11 cellular contexts compared by ENCODE assay signal in genomic region chr11:2302280-2302843, GRCh38. TPM values are rescaled to one million over a fixed set of nuclear protein-coding genes. Genes with fewer than 3 reads are reported as not detected.
DNase-seq lines count a peak whose midpoint lies in the region; ATAC-seq, FAIRE-seq and TF ChIP-seq lines count a peak whose summit lies in the region.
"Had no signal": no experiment of that assay in that cellular context is flagged by ENCODE, and none has a peak within 500 bp of the region (broad histone marks: within the 10 kb centered on the region; RNA-seq: fewer than 3 reads in every experiment).

No MANE protein-coding gene starts in this region.

- ATAC-seq in GM19463 (IDR thresholded peaks at IDR 0.05; ENCODE audit: unreplicated experiment) = peak; percentile 5
- no peak for ATAC-seq in HG03095 (IDR thresholded peaks at IDR 0.05; ENCODE audit: unreplicated experiment)
- ATAC-seq: psoas muscle had no signal

- no peak overlapping the region for H4K5ac ChIP-seq in H1 (ENCODE audit: insufficient read length, low read depth, low read length)

- no peak for TF ChIP-seq RAD21 in H1 (IDR thresholded peaks at IDR 0.05 in 1 of 2, conservative IDR thresholded peaks at IDR 0.05 in 1 of 2; ENCODE audit: low read depth in 2 of 2, low read length in 2 of 2)

- no peaks in the 10 kb centered on the region for H3K9me3 Mint-ChIP-seq in MCF 10A (ENCODE audit: unreplicated experiment)

- no peak overlapping the region for H3K14ac ChIP-seq in H1 (ENCODE audit: insufficient read length)

- H2AFZ ChIP-seq in H1 (ENCODE audit: low read length) = no peak overlapping the region

- TF ChIP-seq EP300 in H1 (IDR thresholded peaks at IDR 0.05; ENCODE audit: borderline replicate concordance in 1 of 2, low read depth in 2 of 2, low read length in 2 of 2) (no peak), sigmoid colon (IDR thresholded peaks at IDR 0.05) (no peak)

- H3K9me3 ChIP-seq in Peyer's patch = no peaks in the 10 kb centered on the region
- no peaks in the 10 kb centered on the region for H3K9me3 ChIP-seq in H1 (ENCODE audit: insufficient read depth in 2 of 2, low read depth in 1 of 2, low read length in 1 of 2)
- no peaks in the 10 kb centered on the region for H3K9me3 ChIP-seq in sigmoid colon
- H3K9me3 ChIP-seq: HAP-1, psoas muscle had no signal

- no peak overlapping the region for H4K91ac ChIP-seq in H1 (replicated peaks; ENCODE audit: insufficient read length, low read length)

- H3K27ac Mint-ChIP-seq in MCF 10A (ENCODE audit: low read depth, unreplicated experiment) = no peak overlapping the region

- peaks cover 7% of the 10 kb centered on the region for H3K4me1 Mint-ChIP-seq in MCF 10A (ENCODE audit: insufficient read depth, unreplicated experiment)

- no peak overlapping the region; a peak in 1 of 7 replicates for H3K9ac ChIP-seq in H1 (replicated peaks in 1 of 4; ENCODE audit: extremely low read depth in 1 of 4, low read depth in 3 of 4, low read length in 3 of 4)

- no peak overlapping the region for H2BK15ac ChIP-seq in H1 (ENCODE audit: low read length)

- no TSS peak for BruUV-seq in MCF 10A (replicated peaks; lab: Mats Ljungman, UMichigan)

- H3K23me2 ChIP-seq in H1 (ENCODE audit: low read depth, low read length) = no peaks in the 10 kb centered on the region

- peaks cover 0 to 45% (median 21%) of the 10 kb centered on the region in 4 donors for H3K4me1 ChIP-seq in Peyer's patch
- peaks cover 0 to 3% (median 0%) of the 10 kb centered on the region in 4 experiments; a peak in 1 of 7 replicates for H3K4me1 ChIP-seq in H1 (replicated peaks in 1 of 4; ENCODE audit: control insufficient read depth in 3 of 4, insufficient read depth in 4 of 4, low read length in 3 of 4)
- peaks cover 0 to 54% (median 47%) of the 10 kb centered on the region in 4 donors for H3K4me1 ChIP-seq in sigmoid colon
- H3K4me1 ChIP-seq: HAP-1 had no signal

- no peak overlapping the region for H3K4me2 ChIP-seq in H1 (ENCODE audit: insufficient read depth in 1 of 2, low read depth in 2 of 2, low read length in 2 of 2)

- H2BK12ac ChIP-seq in H1 (ENCODE audit: low read depth, low read length) = no peak overlapping the region

- POLR2A ChIA-PET in H1 (lab: Charles Lee; ENCODE audit: partially characterized antibody) = interaction anchor here (1.4 kb wide), 1 partner anchor 76 kb away, joined by 5 read pairs; no protein-coding TSS in a partner anchor
- POLR2A ChIA-PET in MCF 10A (lab: Yijun Ruan, JAX) = no interaction called here

- no peak overlapping the region for H3K4ac ChIP-seq in H1 (replicated peaks; ENCODE audit: insufficient read length, low read depth, low read length)

- H4K20me1 ChIP-seq in H1 (replicated peaks in 1 of 2; ENCODE audit: control insufficient read depth in 1 of 2, insufficient read depth in 2 of 2, low read length in 2 of 2) = peaks cover 0 to 3% of the 10 kb centered on the region in 2 experiments

- no peak overlapping the region for H3K4me3 Mint-ChIP-seq in MCF 10A (ENCODE audit: unreplicated experiment)

- in situ Hi-C loops in ACHN (cut with HindIII; ENCODE audit: low pct_ligation_motif_present, low pct_unique_long_range_greater_than_20kb, low sequenced_read_pairs) = no loop called here

- no peaks in the 10 kb centered on the region for H3K36me3 ChIP-seq in Peyer's patch
- no peaks in the 10 kb centered on the region for H3K36me3 ChIP-seq in H1 (ENCODE audit: control insufficient read depth in 2 of 4, insufficient read depth in 4 of 4, low read length in 3 of 4)
- no peaks in the 10 kb centered on the region for H3K36me3 ChIP-seq in sigmoid colon
- H3K36me3 ChIP-seq: HAP-1 had no signal

- FAIRE-seq in H1 (lab: Jason Lieb, UNC) = no peak

- DNase-seq in Peyer's patch (peak in 2 of 3 donors; percentile 23 to 40), H1 (ENCODE audit: low read depth in 1 of 2, low spot score in 2 of 2) (no peak), sigmoid colon (no peak), ACHN (no peak), NCI-H2107 (lab: John Stamatoyannopoulos, UW) (no peak), MCF 10A (ENCODE audit: unreplicated experiment) (no peak)

- H3K56ac ChIP-seq in H1 (replicated peaks; ENCODE audit: insufficient read length, low read depth, low read length) = no peak overlapping the region

- no peak overlapping the region for H3K18ac ChIP-seq in H1 (ENCODE audit: extremely low read depth, low read length)

- H4K8ac ChIP-seq in H1 (ENCODE audit: extremely low read depth, insufficient read depth, low read length) = peak overlapping the region; percentile 41; the same call in 1 of the 2 replicates

- TF ChIP-seq CTCF in Peyer's patch (IDR thresholded peaks at IDR 0.05) = no peak
- no peak for TF ChIP-seq CTCF in H1 (IDR thresholded peaks at IDR 0.05; ENCODE audit: control extremely low read depth in 1 of 3, insufficient read depth in 1 of 3, low read depth in 1 of 3, low read length in 3 of 3)
- TF ChIP-seq CTCF in sigmoid colon (IDR thresholded peaks at IDR 0.05) = no peak
- TF ChIP-seq CTCF in MCF 10A (IDR thresholded peaks at IDR 0.05; ENCODE audit: unreplicated experiment) = no peak

- H3K4me3 ChIP-seq in Peyer's patch (peak overlapping the region in 3 of 4 donors; percentile 10 to 41 (median 29)), H1 (ENCODE audit: extremely low read depth in 1 of 4, insufficient read depth in 2 of 4, low read depth in 3 of 4, low read length in 4 of 4) (no peak overlapping the region), sigmoid colon (peak overlapping the region in 3 of 4 donors; percentile 3 to 24 (median 24))
- H3K4me3 ChIP-seq: HAP-1, psoas muscle had no signal

- H3K27me3 ChIP-seq in Peyer's patch (no peaks in the 10 kb centered on the region), H1 (replicated peaks in 1 of 4; ENCODE audit: control insufficient read depth in 3 of 4, extremely low read depth in 1 of 4, insufficient read depth in 3 of 4, low read length in 3 of 4) (peaks cover 0 to 2% (median 0%) of the 10 kb centered on the region in 4 experiments; a peak in 1 of 7 replicates), sigmoid colon (no peaks in the 10 kb centered on the region)

- intact Hi-C loops in sigmoid colon (cut with DNase I) = loop anchor here (2.0 to 10.0 kb wide), 3 partner anchors 106 to 438 kb away; no protein-coding TSS in a partner anchor
- intact Hi-C loops in MCF 10A (cut with micrococcal nuclease) = no loop called here

- no peaks in the 10 kb centered on the region for H3K27me3 Mint-ChIP-seq in MCF 10A (ENCODE audit: insufficient read depth, unreplicated experiment)

- CTCF ChIA-PET in H1 (lab: Charles Lee; ENCODE audit: partially characterized antibody) (interaction anchor here (0.9 to 14.9 kb wide), 12 partner anchors 8 to 148 kb away, joined by 3 to 333 read pairs (median 22); partner anchors contain the start of gene TSSC4), MCF 10A (lab: Yijun Ruan, JAX) (interaction anchor here (0.6 to 10.6 kb wide), 7 partner anchors 12 to 707 kb away, joined by 3 to 240 read pairs (median 5); no protein-coding TSS in a partner anchor)

- no peak overlapping the region for H2BK120ac ChIP-seq in H1 (replicated peaks; ENCODE audit: low read depth, low read length)

- H2AK5ac ChIP-seq in H1 (ENCODE audit: low read depth, low read length) = no peak overlapping the region

- no peaks in the 10 kb centered on the region for H3K79me1 ChIP-seq in H1 (ENCODE audit: low read depth, low read length)

- WGBS in H1 (ENCODE audit: extremely low coverage in 1 of 2, insufficient coverage in 1 of 2, insufficient read length in 1 of 2, insufficient replicate concordance in 2 of 2, low coverage in 1 of 2, low lambda C conversion rate in 2 of 2, missing lambda C conversion rate in 1 of 2), 2 experiments = 94% methylated on average over 10 of the region's 15 CpGs; no CpG with 5 or more reads in 1 of the 2 experiments
- 51 to 69% methylated on average over 15 of the region's 15 CpGs for WGBS in sigmoid colon, 2 donors

- TF ChIP-seq POLR2A in Peyer's patch (IDR thresholded peaks at IDR 0.05) (no peak), H1 (IDR thresholded peaks at IDR 0.05; ENCODE audit: control extremely low read depth in 1 of 2, low read depth in 2 of 2, low read length in 2 of 2) (no peak), sigmoid colon (IDR thresholded peaks at IDR 0.05) (no peak)

- no peaks in the 10 kb centered on the region for H3K36me3 Mint-ChIP-seq in MCF 10A (ENCODE audit: insufficient read depth, unreplicated experiment)

- H3K79me2 ChIP-seq in H1 (ENCODE audit: control insufficient read depth in 1 of 2, insufficient read depth in 2 of 2, low read length in 2 of 2) = no peaks in the 10 kb centered on the region

- H2BK5ac ChIP-seq in H1 (ENCODE audit: low read depth, low read length) = no peak overlapping the region

- H3K27ac ChIP-seq in Peyer's patch = peak overlapping the region; percentile 30 to 79 (median 62)
- no peak overlapping the region for H3K27ac ChIP-seq in H1 (ENCODE audit: low read depth, low read length)
- peak overlapping the region in 3 of 4 donors; percentile 91 to 94 (median 94) for H3K27ac ChIP-seq in sigmoid colon
- H3K27ac ChIP-seq: psoas muscle had no signal

- no peak overlapping the region for H3K23ac ChIP-seq in H1 (ENCODE audit: insufficient read length)

- H2BK20ac ChIP-seq in H1 (ENCODE audit: low read length) = no peak overlapping the region

RNA-seq across cellular contexts. Expression of gene TSPAN32, which starts 0.5 kb away (rescaled TPM):
- total RNA-seq in Peyer's patch = 1 to 10 TPM in 2 of 4 donors, not detected in 2; 1.6 to 1.7 TPM
- not detected in 2 replicates for total RNA-seq in H1 (2021; fragmentation: NEBNext Ultra II Directional; extraction: Animal tissue kit (Norgen Biotek cat#: 25700))
- not detected in 2 replicates for polyA plus RNA-seq in H1 (2011; rRNA removed)
- not detected for polyA plus RNA-seq in H1 (2011; cell fraction: cytosol; rRNA removed)
- not detected for polyA plus RNA-seq in H1 (2011; cell fraction: nucleus; rRNA removed)
- polyA plus RNA-seq in H1 (2012, experiment 1 of 2) = 0.13 to 0.16 TPM in 2 of 4 replicates, not detected in the others
- not detected for polyA plus RNA-seq in H1 (2012, experiment 2 of 2)
- not detected for polyA plus RNA-seq in H1 (2013, experiment 1 of 2)
- polyA plus RNA-seq in H1 (2013, experiment 2 of 2) = not detected
- polyA minus RNA-seq in H1 (2011; rRNA and poly(A)+ RNA removed) = not detected in 2 replicates
- polyA minus RNA-seq in H1 (2011; cell fraction: cytosol; rRNA and poly(A)+ RNA removed) = not detected
- not detected for polyA minus RNA-seq in H1 (2011; cell fraction: nucleus; rRNA and poly(A)+ RNA removed)
- total RNA-seq in sigmoid colon = 1 to 10 TPM in 2 of 4 donors, under 1 TPM in 2; 0.81 to 5.3 (median 0.95) TPM
- polyA plus RNA-seq in sigmoid colon = 1 to 10 TPM in 1 of 3 donors, not detected in 2; 4.6 TPM
- not detected in 2 replicates for total RNA-seq in MCF 10A (2022)
- total RNA-seq: SK-MEL-5 had no signal

RNA-seq across cellular contexts. Expression of gene C11orf21, which starts 0.6 kb away (rescaled TPM):
- total RNA-seq in Peyer's patch (1 to 10 TPM in 3 of 4 donors, not detected in 1; 1.1 to 9.9 (median 1.3) TPM), sigmoid colon (under 1 TPM in 2 of 4 donors, not detected in 2; 0.68 to 0.71 TPM), MCF 10A (2022) (not detected in 2 replicates)
- not detected in 2 replicates for total RNA-seq in H1 (2021; fragmentation: NEBNext Ultra II Directional; extraction: Animal tissue kit (Norgen Biotek cat#: 25700))
- polyA plus RNA-seq in H1 (2011; rRNA removed) (not detected in 2 replicates), sigmoid colon (1 to 10 TPM in 1 of 3 donors, not detected in 2; 6.2 TPM)
- polyA plus RNA-seq in H1 (2011; cell fraction: cytosol; rRNA removed) = not detected
- not detected for polyA plus RNA-seq in H1 (2011; cell fraction: nucleus; rRNA removed)
- polyA plus RNA-seq in H1 (2012, experiment 1 of 2) = not detected in 4 replicates
- not detected for polyA plus RNA-seq in H1 (2012, experiment 2 of 2)
- polyA plus RNA-seq in H1 (2013, experiment 1 of 2) = not detected
- not detected for polyA plus RNA-seq in H1 (2013, experiment 2 of 2)
- polyA minus RNA-seq in H1 (2011; rRNA and poly(A)+ RNA removed) = not detected in 2 replicates
- polyA minus RNA-seq in H1 (2011; cell fraction: cytosol; rRNA and poly(A)+ RNA removed) = not detected
- polyA minus RNA-seq in H1 (2011; cell fraction: nucleus; rRNA and poly(A)+ RNA removed) = not detected
- total RNA-seq: SK-MEL-5 had no signal

RNA-seq across cellular contexts. Expression of gene ASCL2, which starts 32.0 kb away (rescaled TPM):
- total RNA-seq in Peyer's patch (10 to 100 TPM in 1 of 4 donors, 1 to 10 TPM in 3; 7.5 to 11.9 (median 8.4) TPM), sigmoid colon (under 1 TPM in 2 of 4 donors, not detected in 2; 0.28 to 0.33 TPM), MCF 10A (2022) (not detected in 2 replicates)
- total RNA-seq in H1 (2021; fragmentation: NEBNext Ultra II Directional; extraction: Animal tissue kit (Norgen Biotek cat#: 25700)) = 0.23 and 0.56 TPM in 2 replicates
- polyA plus RNA-seq in H1 (2011; rRNA removed) (0.41 and 0.51 TPM in 2 replicates), sigmoid colon (1 to 10 TPM; 1.2 to 4.8 (median 1.4) TPM)
- polyA plus RNA-seq in H1 (2011; cell fraction: cytosol; rRNA removed) = 0.34 TPM
- 0.34 TPM for polyA plus RNA-seq in H1 (2011; cell fraction: nucleus; rRNA removed)
- 0.15 to 0.42 TPM (median 0.37 TPM) in 3 of 4 replicates, not detected in the other for polyA plus RNA-seq in H1 (2012, experiment 1 of 2)
- 0.08 TPM for polyA plus RNA-seq in H1 (2012, experiment 2 of 2)
- polyA plus RNA-seq in H1 (2013, experiment 1 of 2) = 0.26 TPM
- polyA plus RNA-seq in H1 (2013, experiment 2 of 2) = 0.42 TPM
- polyA minus RNA-seq in H1 (2011; rRNA and poly(A)+ RNA removed) = 0.13 TPM in 1 of 2 replicates, not detected in the other
- 0.59 TPM for polyA minus RNA-seq in H1 (2011; cell fraction: cytosol; rRNA and poly(A)+ RNA removed)
- 0.40 TPM for polyA minus RNA-seq in H1 (2011; cell fraction: nucleus; rRNA and poly(A)+ RNA removed)
- total RNA-seq: psoas muscle, SK-MEL-5 had no signal

Comparison
In these comparisons a context has a peak if more than half of its experiments do, and no peak if none do; other contexts are left out.
1. DNase-seq: peak in Peyer's patch (2 of 3); none in H1 (0 of 2), sigmoid colon (single experiment), ACHN (single experiment), NCI-H2107 (single experiment) and MCF 10A (single experiment).
2. H3K4me3 ChIP-seq: peak in Peyer's patch (3 of 4) and sigmoid colon (3 of 4); none in H1 (0 of 4).